Comparison of ENCODE assay signal across 1 cellular context in the genomic region with DNA sequence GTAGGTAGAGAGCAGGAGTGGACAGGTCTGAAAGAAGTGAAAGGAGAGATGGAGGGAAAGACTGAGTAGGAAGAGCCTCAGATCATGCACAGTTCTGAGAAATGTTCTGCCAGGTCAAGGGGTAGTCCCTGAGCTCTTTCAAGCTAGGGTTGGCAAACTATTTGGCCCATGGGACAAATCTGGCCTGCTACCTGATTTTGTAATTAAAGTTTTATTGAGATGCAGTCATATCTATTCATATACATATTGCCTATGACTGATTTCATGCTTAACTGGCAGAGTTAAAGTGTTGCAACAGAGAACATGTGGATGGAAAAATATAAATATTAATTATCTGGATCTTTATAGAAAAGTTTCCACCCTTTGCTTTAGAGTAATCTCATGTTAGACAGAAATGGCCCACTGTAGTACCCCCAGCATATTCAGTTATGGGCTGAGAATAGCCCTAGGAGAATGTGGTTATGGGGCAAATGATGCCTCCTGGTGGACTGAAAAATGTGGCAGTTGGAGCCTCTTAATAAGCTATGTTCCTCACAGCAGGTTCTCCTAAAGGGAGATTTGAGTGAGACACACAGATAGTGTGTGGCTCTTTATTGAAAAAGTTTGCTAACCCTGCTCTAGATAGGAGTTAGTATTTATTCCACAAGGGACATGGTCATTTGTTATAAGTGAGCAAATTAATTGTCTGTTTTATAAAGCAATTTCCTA.
TF ChIP-seq lines count a peak whose summit lies in the region.

No MANE protein-coding gene starts in this region.

TF ChIP-seq in GM23338, 12 proteins besides CTCF, POLR2A, EP300 and RAD21 (continued from another document):
- TF ChIP-seq, protein P1, sequence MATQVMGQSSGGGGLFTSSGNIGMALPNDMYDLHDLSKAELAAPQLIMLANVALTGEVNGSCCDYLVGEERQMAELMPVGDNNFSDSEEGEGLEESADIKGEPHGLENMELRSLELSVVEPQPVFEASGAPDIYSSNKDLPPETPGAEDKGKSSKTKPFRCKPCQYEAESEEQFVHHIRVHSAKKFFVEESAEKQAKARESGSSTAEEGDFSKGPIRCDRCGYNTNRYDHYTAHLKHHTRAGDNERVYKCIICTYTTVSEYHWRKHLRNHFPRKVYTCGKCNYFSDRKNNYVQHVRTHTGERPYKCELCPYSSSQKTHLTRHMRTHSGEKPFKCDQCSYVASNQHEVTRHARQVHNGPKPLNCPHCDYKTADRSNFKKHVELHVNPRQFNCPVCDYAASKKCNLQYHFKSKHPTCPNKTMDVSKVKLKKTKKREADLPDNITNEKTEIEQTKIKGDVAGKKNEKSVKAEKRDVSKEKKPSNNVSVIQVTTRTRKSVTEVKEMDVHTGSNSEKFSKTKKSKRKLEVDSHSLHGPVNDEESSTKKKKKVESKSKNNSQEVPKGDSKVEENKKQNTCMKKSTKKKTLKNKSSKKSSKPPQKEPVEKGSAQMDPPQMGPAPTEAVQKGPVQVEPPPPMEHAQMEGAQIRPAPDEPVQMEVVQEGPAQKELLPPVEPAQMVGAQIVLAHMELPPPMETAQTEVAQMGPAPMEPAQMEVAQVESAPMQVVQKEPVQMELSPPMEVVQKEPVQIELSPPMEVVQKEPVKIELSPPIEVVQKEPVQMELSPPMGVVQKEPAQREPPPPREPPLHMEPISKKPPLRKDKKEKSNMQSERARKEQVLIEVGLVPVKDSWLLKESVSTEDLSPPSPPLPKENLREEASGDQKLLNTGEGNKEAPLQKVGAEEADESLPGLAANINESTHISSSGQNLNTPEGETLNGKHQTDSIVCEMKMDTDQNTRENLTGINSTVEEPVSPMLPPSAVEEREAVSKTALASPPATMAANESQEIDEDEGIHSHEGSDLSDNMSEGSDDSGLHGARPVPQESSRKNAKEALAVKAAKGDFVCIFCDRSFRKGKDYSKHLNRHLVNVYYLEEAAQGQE (IDR thresholded peaks at IDR 0.05; ENCODE audit: unreplicated experiment), result no peak
- TF ChIP-seq ZNF114 (CRISPR knock-in tag; IDR thresholded peaks at IDR 0.05) (no peak), POLR2AphosphoS5 (IDR thresholded peaks at IDR 0.05; ENCODE audit: low read depth) (no peak), JUNB (IDR thresholded peaks at IDR 0.05; ENCODE audit: unreplicated experiment) (no peak), EZH2 (IDR thresholded peaks at IDR 0.05; ENCODE audit: low read depth, unreplicated experiment) (no peak), NANOG (IDR thresholded peaks at IDR 0.05; ENCODE audit: borderline replicate concordance) (no peak)
